In the genomic region with DNA sequence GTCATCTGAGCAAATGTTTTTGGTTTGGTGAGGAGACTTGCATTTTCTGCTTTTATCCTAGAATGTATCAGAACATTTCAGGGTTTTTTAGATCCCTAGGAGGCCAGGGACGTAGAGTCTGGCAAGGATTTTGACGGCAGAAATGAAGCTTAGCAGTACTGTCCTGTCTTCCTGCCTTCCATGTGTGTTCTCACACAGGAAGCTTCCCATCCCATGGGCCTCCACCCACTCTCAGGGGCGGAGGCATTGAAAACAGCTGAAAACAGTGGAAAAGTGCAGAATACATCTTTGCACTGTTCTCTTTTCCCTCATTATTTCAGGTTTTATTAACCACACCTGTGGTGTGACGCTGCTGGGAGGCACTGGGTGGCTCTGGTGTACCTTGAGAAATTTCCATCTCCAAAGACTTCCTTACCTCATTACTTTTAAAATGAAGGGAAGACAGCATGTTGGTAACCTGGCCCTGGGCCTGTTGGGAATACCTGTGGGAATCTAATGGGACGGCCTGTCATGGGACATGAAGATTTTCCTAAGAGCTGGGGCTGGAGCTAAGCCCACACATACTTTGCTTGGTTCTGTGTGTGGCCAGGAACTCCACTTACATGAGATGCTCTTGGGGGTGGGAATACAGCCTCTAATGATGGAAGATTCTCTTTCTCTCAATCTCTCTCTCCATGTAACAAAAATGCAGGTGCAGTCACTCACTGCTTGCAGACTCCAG, we compare ENCODE assay signal across 11 cellular contexts. TPM values are rescaled to one million over a fixed set of nuclear protein-coding genes. Genes with fewer than 3 reads are reported as not detected.
A peak's percentile ranks its signal among the peaks of the same experiment; 100 is the strongest.
DNase-seq lines count a peak whose midpoint lies in the region; ATAC-seq and TF ChIP-seq lines count a peak whose summit lies in the region.
"Had no signal": no experiment of that assay in that cellular context is flagged by ENCODE, and none has a peak within 500 bp of the region (broad histone marks: within the 10 kb centered on the region; RNA-seq: fewer than 3 reads in every experiment).

No MANE protein-coding gene starts in this region.

- CTCF ChIA-PET in WTC11 (lab: Charles Lee), result interaction anchor here (0.6 kb wide), 1 partner anchor 11 kb away, joined by 3 read pairs; no protein-coding TSS in a partner anchor
- CTCF ChIA-PET in CD8-positive, alpha-beta T cell (lab: Charles Lee), result interaction anchor here (1.1 kb wide), 1 partner anchor 12 kb away, joined by 3 read pairs; no protein-coding TSS in a partner anchor

- peaks cover 0 to 3% (median 0%) of the 10 kb centered on the region in 9 donors for H3K36me3 ChIP-seq in heart right ventricle
- no peaks in the 10 kb centered on the region for H3K36me3 ChIP-seq in right atrium auricular region
- no peaks in the 10 kb centered on the region for H3K36me3 ChIP-seq in CD8-positive, alpha-beta T cell (ENCODE audit: insufficient read depth, low read length)

- intact Hi-C loops in heart right ventricle (cut with DNase I) (no loop called here), left ventricle myocardium superior (cut with micrococcal nuclease) (no loop called here)
- intact Hi-C loops in CD8-positive, alpha-beta T cell (cut with DNase I, micrococcal nuclease), result no loop called here

- no peaks in the 10 kb centered on the region for H3K36me3 Mint-ChIP-seq in WTC11
- H3K36me3 Mint-ChIP-seq in CD8-positive, alpha-beta T cell, result peaks cover 4% of the 10 kb centered on the region

- H3K27ac ChIP-seq in heart right ventricle (peak overlapping the region in 5 of 10 donors; percentile 22 to 76 (median 34)), right atrium auricular region (no peak overlapping the region)
- H3K27ac ChIP-seq in CD8-positive, alpha-beta T cell (ENCODE audit: low read depth, low read length), result no peak overlapping the region

- no peaks in the 10 kb centered on the region for H3K27me3 Mint-ChIP-seq in WTC11 (ENCODE audit: low read depth)
- peaks cover 2% of the 10 kb centered on the region for H3K27me3 Mint-ChIP-seq in CD8-positive, alpha-beta T cell (ENCODE audit: low read depth)

- peaks cover 0 to 10% (median 0%) of the 10 kb centered on the region in 9 donors for H3K4me1 ChIP-seq in heart right ventricle
- H3K4me1 ChIP-seq in right atrium auricular region, result no peaks in the 10 kb centered on the region
- no peaks in the 10 kb centered on the region for H3K4me1 ChIP-seq in CD8-positive, alpha-beta T cell (ENCODE audit: insufficient read depth, low read length)
- H3K4me1 ChIP-seq: testis had no signal

- POLR2A ChIA-PET in WTC11 (lab: Charles Lee), result no interaction called here
- POLR2A ChIA-PET in CD8-positive, alpha-beta T cell (lab: Charles Lee), result no interaction called here

- 50 to 66% methylated on average over 5 of the region's 5 CpGs for WGBS in heart right ventricle, 2 donors

- TF ChIP-seq CTCF in heart right ventricle (IDR thresholded peaks at IDR 0.05) (no peak), right atrium auricular region (IDR thresholded peaks at IDR 0.05) (no peak), WTC11 (IDR thresholded peaks at IDR 0.05) (no peak)
- TF ChIP-seq CTCF in CD8-positive, alpha-beta T cell (IDR thresholded peaks at IDR 0.05), result no peak

- no peaks in the 10 kb centered on the region for H3K9me3 Mint-ChIP-seq in WTC11
- H3K9me3 Mint-ChIP-seq in CD8-positive, alpha-beta T cell, result no peaks in the 10 kb centered on the region

- ATAC-seq in heart right ventricle, result peak in 6 of 8 donors; percentile 56 to 84 (median 66)
- peak; percentile 32 for ATAC-seq in WTC11
- ATAC-seq in left ventricle myocardium superior, result peak; percentile 52
- ATAC-seq in GM21529 (IDR thresholded peaks at IDR 0.05; ENCODE audit: unreplicated experiment), result no peak
- ATAC-seq in CD8-positive, alpha-beta T cell, result no peak
- ATAC-seq in HG03354 (IDR thresholded peaks at IDR 0.05; ENCODE audit: poor library complexity, severe bottlenecking, unreplicated experiment), result no peak
- ATAC-seq: mucosa of descending colon had no signal

- DNase-seq in heart right ventricle, result no peak
- no peak for DNase-seq in right atrium auricular region (ENCODE audit: low spot score)
- DNase-seq in WTC11 (ENCODE audit: low spot score), result no peak
- no peak for DNase-seq in left ventricle myocardium superior
- DNase-seq in CD8-positive, alpha-beta T cell, result no peak
- DNase-seq in ureter (ENCODE audit: low spot score), result no peak
- DNase-seq: amniotic stem cell, mucosa of descending colon, testis had no signal

- peaks cover 19% of the 10 kb centered on the region for H3K4me1 Mint-ChIP-seq in WTC11
- H3K4me1 Mint-ChIP-seq in CD8-positive, alpha-beta T cell (ENCODE audit: low read depth), result no peaks in the 10 kb centered on the region

- H3K4me3 Mint-ChIP-seq in WTC11, result no peak overlapping the region
- H3K4me3 Mint-ChIP-seq in CD8-positive, alpha-beta T cell, result no peak overlapping the region

- no peak overlapping the region for H3K4me3 ChIP-seq in heart right ventricle
- H3K4me3 ChIP-seq in right atrium auricular region, result no peak overlapping the region
- H3K4me3 ChIP-seq in CD8-positive, alpha-beta T cell (ENCODE audit: low read depth, low read length), result no peak overlapping the region
- H3K4me3 ChIP-seq: mucosa of descending colon, testis had no signal

- H3K9me3 ChIP-seq in heart right ventricle (no peaks in the 10 kb centered on the region), right atrium auricular region (no peaks in the 10 kb centered on the region)
- no peaks in the 10 kb centered on the region for H3K9me3 ChIP-seq in CD8-positive, alpha-beta T cell (ENCODE audit: low read length)
- H3K9me3 ChIP-seq: mucosa of descending colon, testis had no signal

- peak overlapping the region; percentile 23; the same call in 1 of the 2 replicates for H3K27ac Mint-ChIP-seq in WTC11
- H3K27ac Mint-ChIP-seq in CD8-positive, alpha-beta T cell, result no peak overlapping the region

- H3K27me3 ChIP-seq in heart right ventricle (no peaks in the 10 kb centered on the region), right atrium auricular region (no peaks in the 10 kb centered on the region)
- no peaks in the 10 kb centered on the region for H3K27me3 ChIP-seq in CD8-positive, alpha-beta T cell (ENCODE audit: insufficient read depth, low read length)
- H3K27me3 ChIP-seq: testis had no signal

TF ChIP-seq in WTC11, 78 proteins besides CTCF, POLR2A, EP300 and RAD21:
- TF ChIP-seq ESRRA (CRISPR knock-in tag; IDR thresholded peaks at IDR 0.05; ENCODE audit: borderline replicate concordance) (no peak), FOXK1 (CRISPR knock-in tag; IDR thresholded peaks at IDR 0.05) (no peak), NR1H2 (CRISPR knock-in tag; IDR thresholded peaks at IDR 0.05) (no peak), ZBTB21 (CRISPR knock-in tag; IDR thresholded peaks at IDR 0.05; ENCODE audit: borderline replicate concordance) (no peak), JUN (CRISPR knock-in tag; IDR thresholded peaks at IDR 0.05) (no peak), EMX1 (CRISPR knock-in tag; IDR thresholded peaks at IDR 0.05) (no peak), RELA (CRISPR knock-in tag; IDR thresholded peaks at IDR 0.05; ENCODE audit: borderline replicate concordance) (no peak), ELF4 (CRISPR knock-in tag; IDR thresholded peaks at IDR 0.05; ENCODE audit: low read depth) (no peak)
- TF ChIP-seq, protein P1, sequence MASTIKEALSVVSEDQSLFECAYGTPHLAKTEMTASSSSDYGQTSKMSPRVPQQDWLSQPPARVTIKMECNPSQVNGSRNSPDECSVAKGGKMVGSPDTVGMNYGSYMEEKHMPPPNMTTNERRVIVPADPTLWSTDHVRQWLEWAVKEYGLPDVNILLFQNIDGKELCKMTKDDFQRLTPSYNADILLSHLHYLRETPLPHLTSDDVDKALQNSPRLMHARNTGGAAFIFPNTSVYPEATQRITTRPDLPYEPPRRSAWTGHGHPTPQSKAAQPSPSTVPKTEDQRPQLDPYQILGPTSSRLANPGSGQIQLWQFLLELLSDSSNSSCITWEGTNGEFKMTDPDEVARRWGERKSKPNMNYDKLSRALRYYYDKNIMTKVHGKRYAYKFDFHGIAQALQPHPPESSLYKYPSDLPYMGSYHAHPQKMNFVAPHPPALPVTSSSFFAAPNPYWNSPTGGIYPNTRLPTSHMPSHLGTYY (CRISPR knock-in tag; IDR thresholded peaks at IDR 0.05), result no peak
- TF ChIP-seq, protein P2, sequence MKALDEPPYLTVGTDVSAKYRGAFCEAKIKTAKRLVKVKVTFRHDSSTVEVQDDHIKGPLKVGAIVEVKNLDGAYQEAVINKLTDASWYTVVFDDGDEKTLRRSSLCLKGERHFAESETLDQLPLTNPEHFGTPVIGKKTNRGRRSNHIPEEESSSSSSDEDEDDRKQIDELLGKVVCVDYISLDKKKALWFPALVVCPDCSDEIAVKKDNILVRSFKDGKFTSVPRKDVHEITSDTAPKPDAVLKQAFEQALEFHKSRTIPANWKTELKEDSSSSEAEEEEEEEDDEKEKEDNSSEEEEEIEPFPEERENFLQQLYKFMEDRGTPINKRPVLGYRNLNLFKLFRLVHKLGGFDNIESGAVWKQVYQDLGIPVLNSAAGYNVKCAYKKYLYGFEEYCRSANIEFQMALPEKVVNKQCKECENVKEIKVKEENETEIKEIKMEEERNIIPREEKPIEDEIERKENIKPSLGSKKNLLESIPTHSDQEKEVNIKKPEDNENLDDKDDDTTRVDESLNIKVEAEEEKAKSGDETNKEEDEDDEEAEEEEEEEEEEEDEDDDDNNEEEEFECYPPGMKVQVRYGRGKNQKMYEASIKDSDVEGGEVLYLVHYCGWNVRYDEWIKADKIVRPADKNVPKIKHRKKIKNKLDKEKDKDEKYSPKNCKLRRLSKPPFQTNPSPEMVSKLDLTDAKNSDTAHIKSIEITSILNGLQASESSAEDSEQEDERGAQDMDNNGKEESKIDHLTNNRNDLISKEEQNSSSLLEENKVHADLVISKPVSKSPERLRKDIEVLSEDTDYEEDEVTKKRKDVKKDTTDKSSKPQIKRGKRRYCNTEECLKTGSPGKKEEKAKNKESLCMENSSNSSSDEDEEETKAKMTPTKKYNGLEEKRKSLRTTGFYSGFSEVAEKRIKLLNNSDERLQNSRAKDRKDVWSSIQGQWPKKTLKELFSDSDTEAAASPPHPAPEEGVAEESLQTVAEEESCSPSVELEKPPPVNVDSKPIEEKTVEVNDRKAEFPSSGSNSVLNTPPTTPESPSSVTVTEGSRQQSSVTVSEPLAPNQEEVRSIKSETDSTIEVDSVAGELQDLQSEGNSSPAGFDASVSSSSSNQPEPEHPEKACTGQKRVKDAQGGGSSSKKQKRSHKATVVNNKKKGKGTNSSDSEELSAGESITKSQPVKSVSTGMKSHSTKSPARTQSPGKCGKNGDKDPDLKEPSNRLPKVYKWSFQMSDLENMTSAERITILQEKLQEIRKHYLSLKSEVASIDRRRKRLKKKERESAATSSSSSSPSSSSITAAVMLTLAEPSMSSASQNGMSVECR (CRISPR knock-in tag; IDR thresholded peaks at IDR 0.05; ENCODE audit: borderline replicate concordance), result no peak

RNA-seq across cellular contexts. Expression of gene PCARE, which starts 20.5 kb away (rescaled TPM):
- total RNA-seq in heart right ventricle, result 1 to 10 TPM in 7 of 10 donors, under 1 TPM in 3; 0.20 to 3.3 (median 1.2) TPM
- polyA plus RNA-seq in heart right ventricle, result under 1 TPM; 0.04 to 0.29 TPM
- total RNA-seq in right atrium auricular region, result 1 to 10 TPM in 1 of 2 donors, under 1 TPM in 1; 0.79 to 2.2 TPM
- total RNA-seq in WTC11 (2021), result not detected in 3 replicates
- total RNA-seq in left ventricle myocardium superior, result 0.84 TPM
- not detected for total RNA-seq in CD8-positive, alpha-beta T cell
- not detected for total RNA-seq in ureter
- total RNA-seq: mucosa of descending colon had no signal

Comparison
In these comparisons a context has a peak if more than half of its experiments do, and no peak if none do; other contexts are left out.
1. ATAC-seq: peak in heart right ventricle (6 of 8), WTC11 (single experiment) and left ventricle myocardium superior (single experiment); none in GM21529 (single experiment), CD8-positive, alpha-beta T cell (single experiment) and HG03354 (single experiment).